ENCODE assay signal across 27 cellular contexts in the genomic region with DNA sequence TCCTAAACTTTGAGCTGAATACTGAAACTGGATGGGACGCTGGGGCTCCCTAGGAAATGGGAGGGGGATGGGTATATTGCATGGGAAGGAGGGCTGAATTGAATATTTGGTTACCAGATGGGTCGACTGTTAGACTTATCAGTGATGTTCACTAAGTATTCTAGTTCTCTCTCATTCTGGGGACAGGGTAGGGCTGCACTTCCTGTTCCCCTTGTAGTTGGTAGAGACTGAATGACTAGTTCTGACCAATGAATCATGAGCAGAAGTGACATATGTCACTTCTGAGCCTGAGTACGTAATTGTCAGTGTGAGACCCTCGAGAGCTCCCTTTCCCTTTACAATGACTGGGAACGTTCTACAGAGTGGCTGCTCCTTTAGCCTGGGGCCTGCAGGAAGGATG. TPM values are rescaled to one million over a fixed set of nuclear protein-coding genes. Genes with fewer than 3 reads are reported as not detected.
"Had no signal": no experiment of that assay in that cellular context is flagged by ENCODE, and none has a peak within 500 bp of the region (broad histone marks: within the 10 kb centered on the region; RNA-seq: fewer than 3 reads in every experiment).

No MANE protein-coding gene starts in this region.

- H3K27me3 ChIP-seq: esophagus muscularis mucosa, hepatocyte, left lung, neural progenitor cell, right lobe of liver, testis had no signal

- H3K9ac ChIP-seq: neural progenitor cell had no signal

- H3K4me3 ChIP-seq: esophagus muscularis mucosa, hepatocyte, left lung, neural progenitor cell, right lobe of liver, skin epidermis, testis had no signal

- ATAC-seq: naive thymus-derived CD8-positive, alpha-beta T cell; right lobe of liver; WTC11 had no signal

- H3K36me3 ChIP-seq: esophagus muscularis mucosa, left lung, neural progenitor cell, right lobe of liver had no signal

- DNase-seq: activated CD4-positive, alpha-beta T cell treated with anti-CD3 and anti-CD28 coated beads, Interleukin-2, amount 50 U/mL, for 4 hours; activated naive CD8-positive, alpha-beta T cell treated with anti-CD3 and anti-CD28 coated beads, Interleukin-2, amount 10 ng/mL, durations not matched to agents 7 days and 5 days; activated T-cell treated with anti-CD3 and anti-CD28 coated beads for 4 hours; amniotic stem cell; effector memory CD4-positive, alpha-beta T cell; glutamatergic neuron; immature natural killer cell; kidney glomerular epithelial cell; left lung; naive thymus-derived CD8-positive, alpha-beta T cell; posterior cingulate gyrus; right lobe of liver; stimulated activated CD4-positive, alpha-beta T cell treated with anti-CD3 and anti-CD28 coated beads, Interleukin-1b, Interleukin-23, amount 100 ng/mL, for 48 hours; T-helper 9 cell; testis had no signal

- H3K27ac ChIP-seq: esophagus muscularis mucosa, hepatocyte, left lung, neural progenitor cell, right lobe of liver, skin epidermis, testis had no signal

- FAIRE-seq: frontal cortex had no signal

- H3K36me3 Mint-ChIP-seq: activated naive CD8-positive, alpha-beta T cell treated with anti-CD3 and anti-CD28 coated beads, Interleukin-2, amount 10 ng/mL, durations not matched to agents 7 days and 5 days; immature natural killer cell; mesothelial cell of epicardium; naive thymus-derived CD8-positive, alpha-beta T cell; neural progenitor cell; WTC11 had no signal

- H3K4me1 Mint-ChIP-seq: naive thymus-derived CD8-positive, alpha-beta T cell; neural progenitor cell had no signal

- H3K27ac Mint-ChIP-seq: activated naive CD8-positive, alpha-beta T cell treated with anti-CD3 and anti-CD28 coated beads, Interleukin-2, amount 10 ng/mL, durations not matched to agents 7 days and 5 days; immature natural killer cell; naive thymus-derived CD8-positive, alpha-beta T cell; neural progenitor cell; WTC11 had no signal

- H3K4me3 Mint-ChIP-seq: activated naive CD8-positive, alpha-beta T cell treated with anti-CD3 and anti-CD28 coated beads, Interleukin-2, amount 10 ng/mL, durations not matched to agents 7 days and 5 days; immature natural killer cell; mesothelial cell of epicardium; naive thymus-derived CD8-positive, alpha-beta T cell; neural progenitor cell; WTC11 had no signal

- H3K9me3 Mint-ChIP-seq: activated naive CD8-positive, alpha-beta T cell treated with anti-CD3 and anti-CD28 coated beads, Interleukin-2, amount 10 ng/mL, durations not matched to agents 7 days and 5 days; immature natural killer cell; naive thymus-derived CD8-positive, alpha-beta T cell; neural progenitor cell; WTC11 had no signal

- H3K9me3 ChIP-seq: esophagus muscularis mucosa, left lung, right lobe of liver, testis had no signal

- H3K4me1 ChIP-seq: esophagus muscularis mucosa, left lung, neural progenitor cell, right lobe of liver, testis had no signal

RNA-seq across cellular contexts. Expression of a gene that starts 55.5 kb away (rescaled TPM):
- total RNA-seq: activated naive CD8-positive, alpha-beta T cell treated with anti-CD3 and anti-CD28 coated beads, Interleukin-2, amount 10 ng/mL, durations not matched to agents 7 days and 5 days; cerebellum; esophagus muscularis mucosa; hepatocyte; left lung; lung microvascular endothelial cell; mesothelial cell of epicardium; naive thymus-derived CD8-positive, alpha-beta T cell; omental fat pad; right lobe of liver; T-helper 1 cell treated with Interleukin-12 subunit alpha and Interleukin-12 subunit beta and Interleukin-4 antibody, amounts not matched to agents 30 ng/mL and 1 ng/mL, for 36 hours; ureter; WTC11 had no signal
- polyA plus RNA-seq: hepatocyte; immature natural killer cell; naive thymus-derived CD8-positive, alpha-beta T cell had no signal
